ENCODE assay signal across 23 cellular contexts in genomic region chr2:189394525-189394924, GRCh38. TPM values are rescaled to one million over a fixed set of nuclear protein-coding genes. Genes with fewer than 3 reads are reported as not detected.
A peak's percentile ranks its signal among the peaks of the same experiment; 100 is the strongest.
DNase-seq lines count a peak whose midpoint lies in the region; ATAC-seq, FAIRE-seq and TF ChIP-seq lines count a peak whose summit lies in the region.
"Had no signal": no experiment of that assay in that cellular context is flagged by ENCODE, and none has a peak within 500 bp of the region (broad histone marks: within the 10 kb centered on the region; RNA-seq: fewer than 3 reads in every experiment).

No MANE protein-coding gene starts in this region.

- BruUV-seq in PC-3 (replicated peaks; lab: Mats Ljungman, UMichigan), result no TSS peak

- no peaks in the 10 kb centered on the region for H4K20me1 ChIP-seq in PC-3 (ENCODE audit: low read length)
- H4K20me1 ChIP-seq in smooth muscle cell (ENCODE audit: low read depth), result no peaks in the 10 kb centered on the region

- ATAC-seq in PC-3 (no peak), upper lobe of right lung (no peak)
- ATAC-seq: activated T-cell treated with anti-CD3 and anti-CD28 coated beads, Interleukin-2, amount 50 U/mL, for 72 hours; K562; natural killer cell; pancreas; right lobe of liver; T-cell had no signal

- H3K4me3 Mint-ChIP-seq in mesothelial cell of epicardium, result no peak overlapping the region
- H3K4me3 Mint-ChIP-seq in activated CD4-positive, alpha-beta memory T cell treated with anti-CD3 and anti-CD28 coated beads, Interleukin-2, amount 10 ng/mL, durations not matched to agents 7 days and 5 days, result no peak overlapping the region
- H3K4me3 Mint-ChIP-seq: activated naive CD4-positive, alpha-beta T cell treated with anti-CD3 and anti-CD28 coated beads for 36 hours; activated T-cell treated with anti-CD3 and anti-CD28 coated beads, Interleukin-2, amount 50 U/mL, for 72 hours; H9; natural killer cell; T-cell had no signal

- FAIRE-seq in GM12891 (lab: Jason Lieb, UNC), result no peak
- FAIRE-seq: endothelial cell of umbilical vein, frontal cortex, K562 had no signal

- H2AFZ ChIP-seq in PC-3 (ENCODE audit: low read length) (no peak overlapping the region), smooth muscle cell (ENCODE audit: low read depth) (peak overlapping the region; percentile 20)

- H3K9ac ChIP-seq in PC-3 (ENCODE audit: low read length), result no peak overlapping the region
- peak overlapping the region; percentile 76 for H3K9ac ChIP-seq in smooth muscle cell (ENCODE audit: low read depth)

- no peak for DNase-seq in PC-3
- no peak for DNase-seq in breast epithelium (ENCODE audit: low spot score in 2 of 2)
- no peak for DNase-seq in mesothelial cell of epicardium (ENCODE audit: low spot score in 2 of 2, unreplicated experiment in 2 of 2)
- DNase-seq in smooth muscle cell (lab: John Stamatoyannopoulos, UW; ENCODE audit: unreplicated experiment), result no peak
- DNase-seq in activated CD4-positive, alpha-beta memory T cell treated with anti-CD3 and anti-CD28 coated beads, Interleukin-2, amount 10 ng/mL, durations not matched to agents 7 days and 5 days, result no peak
- DNase-seq in upper lobe of right lung, result no peak
- no peak for DNase-seq in GM12891 (ENCODE audit: insufficient read length, low spot score)
- DNase-seq in stimulated activated naive CD4-positive, alpha-beta T cell (lab: John Stamatoyannopoulos, UW), result no peak
- DNase-seq: activated CD4-positive, alpha-beta T cell treated with anti-CD3 and anti-CD28 coated beads for 4 hours; activated naive CD4-positive, alpha-beta T cell treated with anti-CD3 and anti-CD28 coated beads for 36 hours; activated T-cell treated with anti-CD3 and anti-CD28 coated beads, Interleukin-2, amount 50 U/mL, for 72 hours; anterior cingulate cortex; central memory CD4-positive, alpha-beta T cell; H9; kidney; natural killer cell; pancreas; right lobe of liver; Right ventricle myocardium superior; T-cell had no signal

- peaks cover 3% of the 10 kb centered on the region for H3F3A ChIP-seq in PC-3 (ENCODE audit: low read length, unreplicated experiment)
- H3F3A ChIP-seq in smooth muscle cell (ENCODE audit: low read depth), result peaks cover 7% of the 10 kb centered on the region

- H3K36me3 ChIP-seq in PC-3 (ENCODE audit: low read depth, low read length) (no peaks in the 10 kb centered on the region), breast epithelium (no peaks in the 10 kb centered on the region), smooth muscle cell (ENCODE audit: low read depth) (no peaks in the 10 kb centered on the region), upper lobe of right lung (no peaks in the 10 kb centered on the region)
- H3K36me3 ChIP-seq: pancreas, right lobe of liver had no signal

- peak overlapping the region; percentile 74 for H3K27ac Mint-ChIP-seq in mesothelial cell of epicardium
- H3K27ac Mint-ChIP-seq in activated CD4-positive, alpha-beta memory T cell treated with anti-CD3 and anti-CD28 coated beads, Interleukin-2, amount 10 ng/mL, durations not matched to agents 7 days and 5 days, result no peak overlapping the region
- H3K27ac Mint-ChIP-seq: activated naive CD4-positive, alpha-beta T cell treated with anti-CD3 and anti-CD28 coated beads for 36 hours; activated T-cell treated with anti-CD3 and anti-CD28 coated beads, Interleukin-2, amount 50 U/mL, for 72 hours; H9; natural killer cell; T-cell had no signal

- no peaks in the 10 kb centered on the region for H3K27me3 Mint-ChIP-seq in mesothelial cell of epicardium (ENCODE audit: low read depth)
- H3K27me3 Mint-ChIP-seq in activated CD4-positive, alpha-beta memory T cell treated with anti-CD3 and anti-CD28 coated beads, Interleukin-2, amount 10 ng/mL, durations not matched to agents 7 days and 5 days, result no peaks in the 10 kb centered on the region
- H3K27me3 Mint-ChIP-seq: T-cell had no signal

- no peak overlapping the region for H3K4me2 ChIP-seq in PC-3 (ENCODE audit: low read length)
- H3K4me2 ChIP-seq in smooth muscle cell, result peak overlapping the region; percentile 77

- POLR2A ChIA-PET in PC-3 (lab: Charles Lee; ENCODE audit: unreplicated experiment), result no interaction called here
- POLR2A ChIA-PET in activated CD4-positive, alpha-beta memory T cell treated with anti-CD3 and anti-CD28 coated beads, Interleukin-2, amount 10 ng/mL, durations not matched to agents 7 days and 5 days (lab: Charles Lee), result no interaction called here

- H3K9me2 ChIP-seq in PC-3 (replicated peaks; ENCODE audit: low read length), result no peaks in the 10 kb centered on the region

- H3K4me1 Mint-ChIP-seq in mesothelial cell of epicardium, result peaks cover 13% of the 10 kb centered on the region
- no peaks in the 10 kb centered on the region for H3K4me1 Mint-ChIP-seq in activated CD4-positive, alpha-beta memory T cell treated with anti-CD3 and anti-CD28 coated beads, Interleukin-2, amount 10 ng/mL, durations not matched to agents 7 days and 5 days
- H3K4me1 Mint-ChIP-seq: H9, natural killer cell, T-cell had no signal

- H3K27ac ChIP-seq in PC-3 (ENCODE audit: low read length) (peak overlapping the region; percentile 73; the same call in 1 of the 2 replicates), breast epithelium (peak overlapping the region; percentile 40 to 67), smooth muscle cell (ENCODE audit: low read depth) (peak overlapping the region; percentile 97), upper lobe of right lung (no peak overlapping the region)
- H3K27ac ChIP-seq: pancreas, right lobe of liver had no signal

- H3K79me2 ChIP-seq in PC-3 (ENCODE audit: low read length), result no peaks in the 10 kb centered on the region
- no peaks in the 10 kb centered on the region for H3K79me2 ChIP-seq in smooth muscle cell (ENCODE audit: low read depth)

- peaks cover 22% of the 10 kb centered on the region for H3K4me1 ChIP-seq in PC-3 (ENCODE audit: insufficient read depth, low read length)
- H3K4me1 ChIP-seq in breast epithelium, result no peaks in the 10 kb centered on the region
- H3K4me1 ChIP-seq in smooth muscle cell (ENCODE audit: low read depth), result peaks cover 17% of the 10 kb centered on the region
- H3K4me1 ChIP-seq in upper lobe of right lung, result no peaks in the 10 kb centered on the region
- H3K4me1 ChIP-seq: pancreas, right lobe of liver had no signal

- TF ChIP-seq POLR2A in breast epithelium (IDR thresholded peaks at IDR 0.05) (no peak), GM12891 (IDR thresholded peaks at IDR 0.05; ENCODE audit: low read depth, low read length) (no peak)

- no peaks in the 10 kb centered on the region for H3K9me3 ChIP-seq in PC-3 (ENCODE audit: low read length)
- H3K9me3 ChIP-seq in breast epithelium, result peaks cover 0 to 3% of the 10 kb centered on the region in 2 donors
- H3K9me3 ChIP-seq in smooth muscle cell (replicated peaks; ENCODE audit: low read depth), result peaks cover 5% of the 10 kb centered on the region
- no peaks in the 10 kb centered on the region for H3K9me3 ChIP-seq in upper lobe of right lung
- H3K9me3 ChIP-seq: pancreas, right lobe of liver had no signal

- CTCF ChIA-PET in PC-3 (lab: Charles Lee), result no interaction called here
- CTCF ChIA-PET in activated CD4-positive, alpha-beta memory T cell treated with anti-CD3 and anti-CD28 coated beads, Interleukin-2, amount 10 ng/mL, durations not matched to agents 7 days and 5 days (lab: Charles Lee), result no interaction called here

- H3K4me3 ChIP-seq in PC-3 (ENCODE audit: low read length) (no peak overlapping the region), breast epithelium (no peak overlapping the region), smooth muscle cell (no peak overlapping the region), upper lobe of right lung (no peak overlapping the region)
- H3K4me3 ChIP-seq: K562, pancreas, right lobe of liver had no signal

- intact Hi-C loops in PC-3 (cut with micrococcal nuclease) (no loop called here), breast epithelium (cut with DNase I; ENCODE audit: low total_unique reads) (no loop called here), upper lobe of right lung (cut with DNase I) (no loop called here)

- no peak for TF ChIP-seq CTCF in PC-3 (conservative IDR thresholded peaks at IDR 0.05; ENCODE audit: low read depth, low read length)
- TF ChIP-seq CTCF in breast epithelium (IDR thresholded peaks at IDR 0.05), result no peak
- TF ChIP-seq CTCF in mesothelial cell of epicardium (IDR thresholded peaks at IDR 0.05; ENCODE audit: unreplicated experiment), result no peak
- TF ChIP-seq CTCF in smooth muscle cell (IDR thresholded peaks at IDR 0.05; ENCODE audit: borderline replicate concordance, insufficient read depth, poor library complexity, severe bottlenecking), result no peak
- no peak for TF ChIP-seq CTCF in upper lobe of right lung (IDR thresholded peaks at IDR 0.05)

- H3K27me3 ChIP-seq in PC-3 (ENCODE audit: low read length), result no peaks in the 10 kb centered on the region
- H3K27me3 ChIP-seq in breast epithelium, result no peaks in the 10 kb centered on the region
- no peaks in the 10 kb centered on the region for H3K27me3 ChIP-seq in smooth muscle cell (ENCODE audit: low read depth)
- H3K27me3 ChIP-seq in upper lobe of right lung, result no peaks in the 10 kb centered on the region
- H3K27me3 ChIP-seq: pancreas, right lobe of liver had no signal

- peaks cover 6% of the 10 kb centered on the region for H3K36me3 Mint-ChIP-seq in mesothelial cell of epicardium
- H3K36me3 Mint-ChIP-seq in activated CD4-positive, alpha-beta memory T cell treated with anti-CD3 and anti-CD28 coated beads, Interleukin-2, amount 10 ng/mL, durations not matched to agents 7 days and 5 days (ENCODE audit: low read depth), result no peaks in the 10 kb centered on the region
- H3K36me3 Mint-ChIP-seq: natural killer cell, T-cell had no signal

- H3K9me3 Mint-ChIP-seq in mesothelial cell of epicardium, result peaks cover 13% of the 10 kb centered on the region
- H3K9me3 Mint-ChIP-seq in activated CD4-positive, alpha-beta memory T cell treated with anti-CD3 and anti-CD28 coated beads, Interleukin-2, amount 10 ng/mL, durations not matched to agents 7 days and 5 days, result no peaks in the 10 kb centered on the region
- H3K9me3 Mint-ChIP-seq: H9, natural killer cell had no signal

TF ChIP-seq in GM12891, 5 proteins besides CTCF, POLR2A, EP300 and RAD21:
- TF ChIP-seq PAX5 (IDR thresholded peaks at IDR 0.05; ENCODE audit: insufficient read depth, low read length, severe bottlenecking) (no peak), POU2F2 (IDR thresholded peaks at IDR 0.05; ENCODE audit: low read depth, low read length) (no peak), TAF1 (IDR thresholded peaks at IDR 0.05; ENCODE audit: low read depth, low read length) (no peak), POLR2AphosphoS5 (IDR thresholded peaks at IDR 0.05; ENCODE audit: low read depth, low read length) (no peak), SPI1 (IDR thresholded peaks at IDR 0.05; ENCODE audit: low read depth, low read length) (no peak)
TF ChIP-seq in GM12891: peak in this region for 0.

RNA-seq across cellular contexts. Expression of gene WDR75, which starts 46.7 kb away (rescaled TPM):
- total RNA-seq in PC-3 (2014; rRNA removed) (48.0 and 62.5 TPM in 2 replicates), breast epithelium (10 to 100 TPM; 40.0 to 52.4 (median 45.2) TPM), mesothelial cell of epicardium (58.2 to 61.4 TPM (median 60.7 TPM) in 3 replicates), smooth muscle cell (63.0 and 67.4 TPM in 2 replicates), upper lobe of right lung (23.4 TPM)
- 22.7 and 28.4 TPM in 2 replicates for polyA plus RNA-seq in smooth muscle cell
- total RNA-seq in activated CD4-positive, alpha-beta memory T cell treated with anti-CD3 and anti-CD28 coated beads, Interleukin-2, amount 10 ng/mL, durations not matched to agents 7 days and 5 days, result 10 to 100 TPM; 31.4 to 34.0 TPM
- 27.3 TPM for polyA plus RNA-seq in GM12891 (2012; ENCODE audit: low read depth, missing spikeins)
